13 cellular contexts compared by ENCODE assay signal in the genomic region with DNA sequence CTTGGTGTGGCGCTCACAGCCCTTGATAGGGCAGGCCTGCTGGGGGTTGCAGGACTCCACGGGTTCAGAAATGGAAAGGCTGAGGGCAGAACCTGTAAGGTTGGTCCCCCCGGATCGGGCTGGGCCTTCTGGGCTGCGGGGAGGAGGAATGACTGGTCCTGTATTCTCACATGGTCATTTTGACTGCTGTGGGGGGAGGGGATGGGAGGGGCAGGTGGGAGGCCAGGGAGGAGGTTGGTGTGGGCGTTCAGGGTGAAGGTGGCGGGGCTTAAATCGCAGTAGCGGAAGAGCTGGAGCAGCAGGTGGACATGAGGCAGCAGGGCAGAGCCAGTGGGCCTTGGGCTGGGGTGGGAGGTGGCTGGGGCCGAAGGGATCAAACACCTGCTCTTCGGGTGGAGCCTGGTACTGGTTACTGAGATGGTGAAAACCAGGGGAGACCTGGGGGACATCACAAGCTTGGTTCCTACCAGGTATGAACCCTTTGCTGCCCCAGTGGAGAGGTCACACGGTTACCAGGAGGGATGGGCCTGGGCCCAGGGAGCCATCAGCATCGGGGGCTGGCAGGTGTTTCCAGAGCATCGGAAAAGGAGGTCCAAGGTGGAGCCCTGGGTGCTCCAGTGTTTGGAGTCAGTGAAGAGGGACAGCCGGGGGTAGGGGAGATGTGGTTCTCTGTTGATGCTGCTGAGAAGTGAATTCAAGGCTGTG. TPM values are rescaled to one million over a fixed set of nuclear protein-coding genes. Genes with fewer than 3 reads are reported as not detected.
A peak's percentile ranks its signal among the peaks of the same experiment; 100 is the strongest.
DNase-seq lines count a peak whose midpoint lies in the region; ATAC-seq, FAIRE-seq and TF ChIP-seq lines count a peak whose summit lies in the region.
"Had no signal": no experiment of that assay in that cellular context is flagged by ENCODE, and none has a peak within 500 bp of the region (broad histone marks: within the 10 kb centered on the region; RNA-seq: fewer than 3 reads in every experiment).

No MANE protein-coding gene starts in this region.

- POLR2A ChIA-PET in HepG2 (lab: Yijun Ruan, JAX) = no interaction called here

- no peak overlapping the region for H3K27ac Mint-ChIP-seq in activated naive CD4-positive, alpha-beta T cell treated with anti-CD3 and anti-CD28 coated beads, Interleukin-2, amount 10 ng/mL, durations not matched to agents 7 days and 5 days
- peak overlapping the region; percentile 63 for H3K27ac Mint-ChIP-seq in activated T-helper 2 cell treated with anti-CD3 and anti-CD28 coated beads, Interferon-gamma antibody, Interleukin-2, Interleukin-4, amounts not matched to agents 10 μg/mL and 5 μg/mL and 100 μg/mL, durations not matched to agents 14 hours and 24 hours and 36 hours
- H3K27ac Mint-ChIP-seq in type B pancreatic cell = no peak overlapping the region

- 95% methylated on average over 13 of the region's 15 CpGs for WGBS in HepG2 (ENCODE audit: low lambda C conversion rate)

- H3K27me3 Mint-ChIP-seq in activated naive CD4-positive, alpha-beta T cell treated with anti-CD3 and anti-CD28 coated beads, Interleukin-2, amount 10 ng/mL, durations not matched to agents 7 days and 5 days = peaks cover 19% of the 10 kb centered on the region
- peaks cover 7% of the 10 kb centered on the region for H3K27me3 Mint-ChIP-seq in activated T-helper 2 cell treated with anti-CD3 and anti-CD28 coated beads, Interferon-gamma antibody, Interleukin-2, Interleukin-4, amounts not matched to agents 10 μg/mL and 5 μg/mL and 100 μg/mL, durations not matched to agents 14 hours and 24 hours and 36 hours (ENCODE audit: low read depth)
- H3K27me3 Mint-ChIP-seq in type B pancreatic cell = no peaks in the 10 kb centered on the region

- H3K4me2 ChIP-seq in HepG2 (ENCODE audit: low read depth, low read length) = peak overlapping the region; percentile 84

- no peak for TF ChIP-seq RAD21 in HepG2 (CRISPR knock-in tag; IDR thresholded peaks at IDR 0.05)

- H3K4me3 Mint-ChIP-seq in activated naive CD4-positive, alpha-beta T cell treated with anti-CD3 and anti-CD28 coated beads, Interleukin-2, amount 10 ng/mL, durations not matched to agents 7 days and 5 days = peak overlapping the region; percentile 91
- H3K4me3 Mint-ChIP-seq in activated T-helper 2 cell treated with anti-CD3 and anti-CD28 coated beads, Interferon-gamma antibody, Interleukin-2, Interleukin-4, amounts not matched to agents 10 μg/mL and 5 μg/mL and 100 μg/mL, durations not matched to agents 14 hours and 24 hours and 36 hours (ENCODE audit: low read depth) = peak overlapping the region; percentile 90
- H3K4me3 Mint-ChIP-seq in type B pancreatic cell = peak overlapping the region; percentile 89

- peaks cover 18% of the 10 kb centered on the region for H3K4me1 Mint-ChIP-seq in activated naive CD4-positive, alpha-beta T cell treated with anti-CD3 and anti-CD28 coated beads, Interleukin-2, amount 10 ng/mL, durations not matched to agents 7 days and 5 days
- H3K4me1 Mint-ChIP-seq in activated T-helper 2 cell treated with anti-CD3 and anti-CD28 coated beads, Interferon-gamma antibody, Interleukin-2, Interleukin-4, amounts not matched to agents 10 μg/mL and 5 μg/mL and 100 μg/mL, durations not matched to agents 14 hours and 24 hours and 36 hours (ENCODE audit: low read depth) = peaks cover 15% of the 10 kb centered on the region
- peaks cover 16% of the 10 kb centered on the region for H3K4me1 Mint-ChIP-seq in type B pancreatic cell (ENCODE audit: unreplicated experiment)

- FAIRE-seq in HepG2 (lab: Jason Lieb, UNC) = no peak

- H3K36me3 ChIP-seq in HepG2 (replicated peaks in 1 of 2; ENCODE audit: control insufficient read depth in 1 of 2, insufficient read depth in 2 of 2, low read length in 2 of 2) = peaks cover 13 to 26% of the 10 kb centered on the region in 2 experiments

- no peak overlapping the region for H3K27ac ChIP-seq in HepG2 (ENCODE audit: extremely low read length, insufficient read depth, low read length)
- H3K27ac ChIP-seq in substantia nigra (ENCODE audit: low read depth, low read length, poor library complexity, severe bottlenecking) = no peak overlapping the region

- TF ChIP-seq EP300 in HepG2 (IDR thresholded peaks at IDR 0.05; ENCODE audit: low read depth in 2 of 2, low read length in 2 of 2) (no peak), HepG2 (CRISPR knock-in tag; IDR thresholded peaks at IDR 0.05; ENCODE audit: borderline replicate concordance) (no peak)

- no peak for TF ChIP-seq POLR2A in HepG2 (IDR thresholded peaks at IDR 0.05; ENCODE audit: insufficient read depth in 1 of 2, low read depth in 2 of 2, low read length in 2 of 2)

- H3K4me1 ChIP-seq in HepG2 (ENCODE audit: insufficient read depth, low read length) = peaks cover 40% of the 10 kb centered on the region

- BruUV-seq in HepG2 (replicated peaks; lab: Mats Ljungman, UMichigan) = TSS peak; percentile 46

- no peaks in the 10 kb centered on the region for H3K9me3 ChIP-seq in HepG2 (ENCODE audit: low read length)

- no peak for ATAC-seq in HepG2

- peaks cover 10% of the 10 kb centered on the region for H3K79me2 ChIP-seq in HepG2 (ENCODE audit: insufficient read depth, low read length)

- in situ Hi-C loops in HepG2 (cut with HindIII; ENCODE audit: extremely low pct_ligation_motif_present, low pct_unique_long_range_greater_than_20kb) = no loop called here

- DNase-seq in activated naive CD4-positive, alpha-beta T cell treated with anti-CD3 and anti-CD28 coated beads, Interleukin-2, amount 10 ng/mL, durations not matched to agents 7 days and 5 days = peak; percentile 19
- no peak for DNase-seq in activated naive CD4-positive, alpha-beta T cell (lab: John Stamatoyannopoulos, UW)
- no peak for DNase-seq in activated T-helper 2 cell treated with anti-CD3 and anti-CD28 coated beads, Interferon-gamma antibody, Interleukin-2, Interleukin-4, amounts not matched to agents 10 μg/mL and 5 μg/mL and 100 μg/mL, durations not matched to agents 14 hours and 24 hours and 36 hours (ENCODE audit: low spot score)
- DNase-seq in HepG2 (ENCODE audit: low spot score) (no peak), type B pancreatic cell (ENCODE audit: extremely low spot score, unreplicated experiment) (no peak), substantia nigra (lab: John Stamatoyannopoulos, UW) (no peak), NCI-H526 treated with DMSO at 0.1 percent for 48 hours (lab: John Stamatoyannopoulos, UW) (no peak), germinal center (ENCODE audit: low spot score) (no peak)
- DNase-seq: AML-193; OCI-M1; stimulated activated CD4-positive, alpha-beta T cell treated with anti-CD3 and anti-CD28 coated beads, Interleukin-2, amount 100 ng/mL, for 24 hours had no signal

- H3K27me3 ChIP-seq in HepG2 (ENCODE audit: control insufficient read depth in 1 of 2, insufficient read depth in 2 of 2, low read length in 2 of 2) = no peaks in the 10 kb centered on the region

- peak overlapping the region; percentile 89 for H3K9ac ChIP-seq in HepG2 (ENCODE audit: insufficient read depth, low read depth, low read length)

- peaks cover 16% of the 10 kb centered on the region for H4K20me1 ChIP-seq in HepG2 (ENCODE audit: insufficient read depth, low read length)

- H3K36me3 Mint-ChIP-seq in activated naive CD4-positive, alpha-beta T cell treated with anti-CD3 and anti-CD28 coated beads, Interleukin-2, amount 10 ng/mL, durations not matched to agents 7 days and 5 days = peaks cover 16% of the 10 kb centered on the region
- peaks cover 38% of the 10 kb centered on the region for H3K36me3 Mint-ChIP-seq in activated T-helper 2 cell treated with anti-CD3 and anti-CD28 coated beads, Interferon-gamma antibody, Interleukin-2, Interleukin-4, amounts not matched to agents 10 μg/mL and 5 μg/mL and 100 μg/mL, durations not matched to agents 14 hours and 24 hours and 36 hours (ENCODE audit: low read depth)
- no peaks in the 10 kb centered on the region for H3K36me3 Mint-ChIP-seq in type B pancreatic cell

- H3K4me3 ChIP-seq in HepG2 (replicated peaks in 1 of 3; ENCODE audit: insufficient read depth in 1 of 3, low read depth in 2 of 3, low read length in 3 of 3) = peak overlapping the region; percentile 80 to 96 (median 92); a peak in 4 of 6 replicates

- no peak overlapping the region for H2AFZ ChIP-seq in HepG2 (ENCODE audit: low read length)

- H3K9me3 Mint-ChIP-seq in activated naive CD4-positive, alpha-beta T cell treated with anti-CD3 and anti-CD28 coated beads, Interleukin-2, amount 10 ng/mL, durations not matched to agents 7 days and 5 days = no peaks in the 10 kb centered on the region
- no peaks in the 10 kb centered on the region for H3K9me3 Mint-ChIP-seq in activated T-helper 2 cell treated with anti-CD3 and anti-CD28 coated beads, Interferon-gamma antibody, Interleukin-2, Interleukin-4, amounts not matched to agents 10 μg/mL and 5 μg/mL and 100 μg/mL, durations not matched to agents 14 hours and 24 hours and 36 hours
- H3K9me3 Mint-ChIP-seq in type B pancreatic cell = no peaks in the 10 kb centered on the region

- CTCF ChIA-PET in activated naive CD4-positive, alpha-beta T cell treated with anti-CD3 and anti-CD28 coated beads, Interleukin-2, amount 10 ng/mL, durations not matched to agents 7 days and 5 days (lab: Charles Lee) = no interaction called here
- CTCF ChIA-PET in HepG2 (lab: Yijun Ruan, JAX; ENCODE audit: low intra/inter-chr PET ratio, low total read pairs) = no interaction called here

- TF ChIP-seq CTCF in HepG2 (CRISPR knock-in tag; IDR thresholded peaks at IDR 0.05) (no peak), type B pancreatic cell (conservative IDR thresholded peaks at IDR 0.05) (no peak)

- intact Hi-C loops in activated T-helper 2 cell treated with anti-CD3 and anti-CD28 coated beads, Interferon-gamma antibody, Interleukin-2, Interleukin-4, amounts not matched to agents 10 μg/mL and 5 μg/mL and 100 μg/mL, durations not matched to agents 14 hours and 24 hours and 36 hours (cut with micrococcal nuclease) = no loop called here
- intact Hi-C loops in HepG2 (cut with micrococcal nuclease; ENCODE audit: unreplicated experiment) = no loop called here

RNA-seq across cellular contexts. Expression of gene MRPS2, which starts 1.8 kb away (rescaled TPM):
- total RNA-seq in activated T-helper 2 cell treated with anti-CD3 and anti-CD28 coated beads, Interferon-gamma antibody, Interleukin-2, Interleukin-4, amounts not matched to agents 10 μg/mL and 5 μg/mL and 100 μg/mL, durations not matched to agents 14 hours and 24 hours and 36 hours = 61.7 TPM in 2 replicates
- total RNA-seq in HepG2 (2016; rRNA removed; fragmentation: Illumina TruSeq; extraction: Trizol) (44.4 and 48.6 TPM in 2 replicates), type B pancreatic cell (ENCODE audit: low replicate concordance) (50.0 and 55.2 TPM in 2 replicates)
- total RNA-seq in HepG2 (2016; cell fraction: cytosol; rRNA removed; fragmentation: Illumina TruSeq; extraction: Trizol; ENCODE audit: low read depth) = 19.9 and 20.2 TPM in 2 replicates
- 40.6 and 44.3 TPM in 2 replicates for total RNA-seq in HepG2 (2016; cell fraction: insoluble cytoplasmic fraction; rRNA removed; fragmentation: Illumina TruSeq; extraction: Trizol)
- 30.5 and 35.9 TPM in 2 replicates for total RNA-seq in HepG2 (2016; cell fraction: membrane; rRNA removed; fragmentation: Illumina TruSeq; extraction: Trizol)
- total RNA-seq in HepG2 (2016; cell fraction: nucleus; rRNA removed; fragmentation: Illumina TruSeq; extraction: Trizol) = 22.9 and 23.3 TPM in 2 replicates
- 86.7 and 98.3 TPM in 2 replicates for polyA plus RNA-seq in HepG2 (2011; rRNA removed)
- polyA plus RNA-seq in HepG2 (2011; cell fraction: cytosol; rRNA removed) = 166 and 225 TPM in 2 replicates
- polyA plus RNA-seq in HepG2 (2011; cell fraction: nucleus; rRNA removed) = 93.0 and 109 TPM in 2 replicates
- 38.2 and 39.9 TPM in 2 replicates for polyA plus RNA-seq in HepG2 (2012)
- polyA plus RNA-seq in HepG2 (2016; cell fraction: cytosol; fragmentation: Illumina TruSeq; extraction: Trizol; ENCODE audit: low read depth) = 37.0 and 38.5 TPM in 2 replicates
- polyA plus RNA-seq in HepG2 (2016; cell fraction: insoluble cytoplasmic fraction; fragmentation: Illumina TruSeq; extraction: Trizol; ENCODE audit: low read depth) = 94.0 and 109 TPM in 2 replicates
- polyA plus RNA-seq in HepG2 (2016; cell fraction: membrane; fragmentation: Illumina TruSeq; extraction: Trizol; ENCODE audit: low read depth) = 51.5 and 52.2 TPM in 2 replicates
- 74.0 and 74.3 TPM in 2 replicates for polyA plus RNA-seq in HepG2 (2016; cell fraction: nucleus; fragmentation: Illumina TruSeq; extraction: Trizol; ENCODE audit: insufficient read depth, low read depth)
- 204 and 352 TPM in 2 replicates for polyA minus RNA-seq in HepG2 (2011; rRNA and poly(A)+ RNA removed; ENCODE audit: low replicate concordance)
- 57.7 TPM in 2 replicates for polyA minus RNA-seq in HepG2 (2011; cell fraction: cytosol; rRNA and poly(A)+ RNA removed)
- 16.6 and 19.0 TPM in 2 replicates for polyA minus RNA-seq in HepG2 (2011; cell fraction: nucleus; rRNA and poly(A)+ RNA removed)

RNA-seq across cellular contexts. Expression of gene LCN1, which starts 18.9 kb away (rescaled TPM):
- not detected in 2 replicates for total RNA-seq in activated T-helper 2 cell treated with anti-CD3 and anti-CD28 coated beads, Interferon-gamma antibody, Interleukin-2, Interleukin-4, amounts not matched to agents 10 μg/mL and 5 μg/mL and 100 μg/mL, durations not matched to agents 14 hours and 24 hours and 36 hours
- not detected in 2 replicates for total RNA-seq in HepG2 (2016; rRNA removed; fragmentation: Illumina TruSeq; extraction: Trizol)
- not detected in 2 replicates for total RNA-seq in HepG2 (2016; cell fraction: cytosol; rRNA removed; fragmentation: Illumina TruSeq; extraction: Trizol; ENCODE audit: low read depth)
- not detected in 2 replicates for total RNA-seq in HepG2 (2016; cell fraction: insoluble cytoplasmic fraction; rRNA removed; fragmentation: Illumina TruSeq; extraction: Trizol)
- not detected in 2 replicates for total RNA-seq in HepG2 (2016; cell fraction: membrane; rRNA removed; fragmentation: Illumina TruSeq; extraction: Trizol)
- not detected in 2 replicates for total RNA-seq in HepG2 (2016; cell fraction: nucleus; rRNA removed; fragmentation: Illumina TruSeq; extraction: Trizol)
- polyA plus RNA-seq in HepG2 (2011; rRNA removed) = not detected in 2 replicates
- 0.09 TPM in 1 of 2 replicates, not detected in the other for polyA plus RNA-seq in HepG2 (2011; cell fraction: cytosol; rRNA removed)
- polyA plus RNA-seq in HepG2 (2011; cell fraction: nucleus; rRNA removed) = not detected in 2 replicates
- polyA plus RNA-seq in HepG2 (2012) = not detected in 2 replicates
- not detected in 2 replicates for polyA plus RNA-seq in HepG2 (2016; cell fraction: cytosol; fragmentation: Illumina TruSeq; extraction: Trizol; ENCODE audit: low read depth)
- polyA plus RNA-seq in HepG2 (2016; cell fraction: insoluble cytoplasmic fraction; fragmentation: Illumina TruSeq; extraction: Trizol; ENCODE audit: low read depth) = not detected in 2 replicates
- polyA plus RNA-seq in HepG2 (2016; cell fraction: membrane; fragmentation: Illumina TruSeq; extraction: Trizol; ENCODE audit: low read depth) = not detected in 2 replicates
- polyA plus RNA-seq in HepG2 (2016; cell fraction: nucleus; fragmentation: Illumina TruSeq; extraction: Trizol; ENCODE audit: insufficient read depth, low read depth) = not detected in 2 replicates
- not detected in 2 replicates for polyA minus RNA-seq in HepG2 (2011; rRNA and poly(A)+ RNA removed; ENCODE audit: low replicate concordance)
- not detected in 2 replicates for polyA minus RNA-seq in HepG2 (2011; cell fraction: cytosol; rRNA and poly(A)+ RNA removed)
- polyA minus RNA-seq in HepG2 (2011; cell fraction: nucleus; rRNA and poly(A)+ RNA removed) = not detected in 2 replicates
- total RNA-seq in type B pancreatic cell (ENCODE audit: low replicate concordance) = not detected in 2 replicates
- total RNA-seq: liver, urinary bladder had no signal
- polyA plus RNA-seq: liver, urinary bladder had no signal

RNA-seq across cellular contexts. Expression of gene PPP1R26, which starts 22.7 kb away (rescaled TPM):
- total RNA-seq in activated T-helper 2 cell treated with anti-CD3 and anti-CD28 coated beads, Interferon-gamma antibody, Interleukin-2, Interleukin-4, amounts not matched to agents 10 μg/mL and 5 μg/mL and 100 μg/mL, durations not matched to agents 14 hours and 24 hours and 36 hours = 2.2 and 2.3 TPM in 2 replicates
- total RNA-seq in HepG2 (2016; rRNA removed; fragmentation: Illumina TruSeq; extraction: Trizol) (7.1 and 11.6 TPM in 2 replicates), type B pancreatic cell (ENCODE audit: low replicate concordance) (22.7 and 24.2 TPM in 2 replicates)
- total RNA-seq in HepG2 (2016; cell fraction: cytosol; rRNA removed; fragmentation: Illumina TruSeq; extraction: Trizol; ENCODE audit: low read depth) = 2.2 TPM in 2 replicates
- 5.6 and 11.2 TPM in 2 replicates for total RNA-seq in HepG2 (2016; cell fraction: insoluble cytoplasmic fraction; rRNA removed; fragmentation: Illumina TruSeq; extraction: Trizol)
- total RNA-seq in HepG2 (2016; cell fraction: membrane; rRNA removed; fragmentation: Illumina TruSeq; extraction: Trizol) = 3.7 and 4.4 TPM in 2 replicates
- total RNA-seq in HepG2 (2016; cell fraction: nucleus; rRNA removed; fragmentation: Illumina TruSeq; extraction: Trizol) = 11.3 and 13.5 TPM in 2 replicates
- polyA plus RNA-seq in HepG2 (2011; rRNA removed) = 8.6 and 11.9 TPM in 2 replicates
- 9.5 and 10.6 TPM in 2 replicates for polyA plus RNA-seq in HepG2 (2011; cell fraction: cytosol; rRNA removed)
- 33.5 and 35.4 TPM in 2 replicates for polyA plus RNA-seq in HepG2 (2011; cell fraction: nucleus; rRNA removed)
- 9.5 and 12.9 TPM in 2 replicates for polyA plus RNA-seq in HepG2 (2012)
- polyA plus RNA-seq in HepG2 (2016; cell fraction: cytosol; fragmentation: Illumina TruSeq; extraction: Trizol; ENCODE audit: low read depth) = 1.8 and 2.4 TPM in 2 replicates
- 5.1 and 7.5 TPM in 2 replicates for polyA plus RNA-seq in HepG2 (2016; cell fraction: insoluble cytoplasmic fraction; fragmentation: Illumina TruSeq; extraction: Trizol; ENCODE audit: low read depth)
- polyA plus RNA-seq in HepG2 (2016; cell fraction: membrane; fragmentation: Illumina TruSeq; extraction: Trizol; ENCODE audit: low read depth) = 3.0 and 3.1 TPM in 2 replicates
- 19.4 and 20.2 TPM in 2 replicates for polyA plus RNA-seq in HepG2 (2016; cell fraction: nucleus; fragmentation: Illumina TruSeq; extraction: Trizol; ENCODE audit: insufficient read depth, low read depth)
- polyA minus RNA-seq in HepG2 (2011; rRNA and poly(A)+ RNA removed; ENCODE audit: low replicate concordance) = 11.9 and 22.1 TPM in 2 replicates
- 9.1 and 9.9 TPM in 2 replicates for polyA minus RNA-seq in HepG2 (2011; cell fraction: cytosol; rRNA and poly(A)+ RNA removed)
- 9.7 and 9.9 TPM in 2 replicates for polyA minus RNA-seq in HepG2 (2011; cell fraction: nucleus; rRNA and poly(A)+ RNA removed)

RNA-seq across cellular contexts. Expression of gene OBP2A, which starts 43.6 kb away (rescaled TPM):
- total RNA-seq in activated T-helper 2 cell treated with anti-CD3 and anti-CD28 coated beads, Interferon-gamma antibody, Interleukin-2, Interleukin-4, amounts not matched to agents 10 μg/mL and 5 μg/mL and 100 μg/mL, durations not matched to agents 14 hours and 24 hours and 36 hours = not detected in 2 replicates
- not detected in 2 replicates for total RNA-seq in HepG2 (2016; rRNA removed; fragmentation: Illumina TruSeq; extraction: Trizol)
- not detected in 2 replicates for total RNA-seq in HepG2 (2016; cell fraction: cytosol; rRNA removed; fragmentation: Illumina TruSeq; extraction: Trizol; ENCODE audit: low read depth)
- not detected in 2 replicates for total RNA-seq in HepG2 (2016; cell fraction: insoluble cytoplasmic fraction; rRNA removed; fragmentation: Illumina TruSeq; extraction: Trizol)
- not detected in 2 replicates for total RNA-seq in HepG2 (2016; cell fraction: membrane; rRNA removed; fragmentation: Illumina TruSeq; extraction: Trizol)
- not detected in 2 replicates for total RNA-seq in HepG2 (2016; cell fraction: nucleus; rRNA removed; fragmentation: Illumina TruSeq; extraction: Trizol)
- 0.20 and 0.32 TPM in 2 replicates for polyA plus RNA-seq in HepG2 (2011; rRNA removed)
- polyA plus RNA-seq in HepG2 (2011; cell fraction: cytosol; rRNA removed) = 0.34 and 0.50 TPM in 2 replicates
- 0.36 and 0.48 TPM in 2 replicates for polyA plus RNA-seq in HepG2 (2011; cell fraction: nucleus; rRNA removed)
- polyA plus RNA-seq in HepG2 (2012) = not detected in 2 replicates
- not detected in 2 replicates for polyA plus RNA-seq in HepG2 (2016; cell fraction: cytosol; fragmentation: Illumina TruSeq; extraction: Trizol; ENCODE audit: low read depth)
- not detected in 2 replicates for polyA plus RNA-seq in HepG2 (2016; cell fraction: insoluble cytoplasmic fraction; fragmentation: Illumina TruSeq; extraction: Trizol; ENCODE audit: low read depth)
- polyA plus RNA-seq in HepG2 (2016; cell fraction: membrane; fragmentation: Illumina TruSeq; extraction: Trizol; ENCODE audit: low read depth) = not detected in 2 replicates
- not detected in 2 replicates for polyA plus RNA-seq in HepG2 (2016; cell fraction: nucleus; fragmentation: Illumina TruSeq; extraction: Trizol; ENCODE audit: insufficient read depth, low read depth)
- not detected in 2 replicates for polyA minus RNA-seq in HepG2 (2011; rRNA and poly(A)+ RNA removed; ENCODE audit: low replicate concordance)
- not detected in 2 replicates for polyA minus RNA-seq in HepG2 (2011; cell fraction: cytosol; rRNA and poly(A)+ RNA removed)
- not detected in 2 replicates for polyA minus RNA-seq in HepG2 (2011; cell fraction: nucleus; rRNA and poly(A)+ RNA removed)
- not detected in 2 replicates for total RNA-seq in type B pancreatic cell (ENCODE audit: low replicate concordance)
- total RNA-seq: liver, urinary bladder had no signal
- polyA plus RNA-seq: liver, urinary bladder had no signal

RNA-seq across cellular contexts. Expression of gene PAEP, which starts 59.2 kb away (rescaled TPM):
- total RNA-seq in activated T-helper 2 cell treated with anti-CD3 and anti-CD28 coated beads, Interferon-gamma antibody, Interleukin-2, Interleukin-4, amounts not matched to agents 10 μg/mL and 5 μg/mL and 100 μg/mL, durations not matched to agents 14 hours and 24 hours and 36 hours = not detected in 2 replicates
- total RNA-seq in HepG2 (2016; rRNA removed; fragmentation: Illumina TruSeq; extraction: Trizol) (0.38 and 0.75 TPM in 2 replicates), type B pancreatic cell (ENCODE audit: low replicate concordance) (not detected in 2 replicates)
- total RNA-seq in HepG2 (2016; cell fraction: cytosol; rRNA removed; fragmentation: Illumina TruSeq; extraction: Trizol; ENCODE audit: low read depth) = 0.26 and 0.71 TPM in 2 replicates
- 0.19 and 0.28 TPM in 2 replicates for total RNA-seq in HepG2 (2016; cell fraction: insoluble cytoplasmic fraction; rRNA removed; fragmentation: Illumina TruSeq; extraction: Trizol)
- total RNA-seq in HepG2 (2016; cell fraction: membrane; rRNA removed; fragmentation: Illumina TruSeq; extraction: Trizol) = 0.28 and 0.71 TPM in 2 replicates
- total RNA-seq in HepG2 (2016; cell fraction: nucleus; rRNA removed; fragmentation: Illumina TruSeq; extraction: Trizol) = 0.66 TPM in 1 of 2 replicates, not detected in the other
- 10.8 and 24.4 TPM in 2 replicates for polyA plus RNA-seq in HepG2 (2011; rRNA removed)
- 9.3 and 14.4 TPM in 2 replicates for polyA plus RNA-seq in HepG2 (2011; cell fraction: cytosol; rRNA removed)
- 21.2 and 32.7 TPM in 2 replicates for polyA plus RNA-seq in HepG2 (2011; cell fraction: nucleus; rRNA removed)
- 0.90 and 4.1 TPM in 2 replicates for polyA plus RNA-seq in HepG2 (2012)
- 1.0 TPM in 2 replicates for polyA plus RNA-seq in HepG2 (2016; cell fraction: cytosol; fragmentation: Illumina TruSeq; extraction: Trizol; ENCODE audit: low read depth)
- polyA plus RNA-seq in HepG2 (2016; cell fraction: insoluble cytoplasmic fraction; fragmentation: Illumina TruSeq; extraction: Trizol; ENCODE audit: low read depth) = 0.48 and 0.64 TPM in 2 replicates
- polyA plus RNA-seq in HepG2 (2016; cell fraction: membrane; fragmentation: Illumina TruSeq; extraction: Trizol; ENCODE audit: low read depth) = 0.70 and 0.90 TPM in 2 replicates
- polyA plus RNA-seq in HepG2 (2016; cell fraction: nucleus; fragmentation: Illumina TruSeq; extraction: Trizol; ENCODE audit: insufficient read depth, low read depth) = 1.0 and 1.6 TPM in 2 replicates
- 4.8 TPM in 1 of 2 replicates, not detected in the other for polyA minus RNA-seq in HepG2 (2011; rRNA and poly(A)+ RNA removed; ENCODE audit: low replicate concordance)
- 4.5 TPM in 1 of 2 replicates, not detected in the other for polyA minus RNA-seq in HepG2 (2011; cell fraction: cytosol; rRNA and poly(A)+ RNA removed)
- polyA minus RNA-seq in HepG2 (2011; cell fraction: nucleus; rRNA and poly(A)+ RNA removed) = 2.2 and 4.2 TPM in 2 replicates
- total RNA-seq: liver, urinary bladder had no signal
- polyA plus RNA-seq: liver, urinary bladder had no signal
